8 cellular contexts compared by ENCODE assay signal in the genomic region with DNA sequence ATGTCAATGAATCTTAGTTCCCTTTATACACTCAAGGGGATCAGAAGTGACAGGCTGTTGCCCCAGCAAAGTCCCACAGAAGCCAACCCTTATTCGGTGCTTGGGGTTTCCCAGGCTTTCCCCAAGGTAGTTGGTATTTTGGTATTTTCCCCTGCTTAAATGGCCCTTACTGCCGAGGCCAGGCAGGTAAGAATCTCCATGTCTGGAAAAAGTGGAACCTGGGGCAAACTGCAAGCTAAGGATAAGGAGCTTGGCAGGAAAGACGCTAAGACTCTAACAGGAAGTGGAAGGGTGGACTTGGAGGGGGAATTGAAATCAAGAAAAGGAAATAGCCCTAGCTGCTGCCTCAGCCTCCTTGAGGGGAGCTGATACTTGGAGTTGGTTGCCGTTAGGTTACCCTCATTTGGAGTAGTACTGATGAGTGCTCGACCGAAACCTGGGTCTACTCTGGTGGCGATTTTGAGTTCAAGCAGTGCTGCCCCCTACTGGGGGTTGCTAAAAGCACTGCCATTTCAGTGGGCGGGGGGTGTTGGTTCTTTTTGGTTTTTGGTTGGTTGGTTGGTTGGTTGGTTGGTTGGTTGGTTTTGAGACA. TPM values are rescaled to one million over a fixed set of nuclear protein-coding genes. Genes with fewer than 3 reads are reported as not detected.
DNase-seq lines count a peak whose midpoint lies in the region; ATAC-seq and TF ChIP-seq lines count a peak whose summit lies in the region.

No MANE protein-coding gene starts in this region.

- H2AFZ ChIP-seq in OCI-LY7 (ENCODE audit: low read length), result no peak overlapping the region

- peaks cover 1% of the 10 kb centered on the region for H3K9me3 Mint-ChIP-seq in glutamatergic neuron (ENCODE audit: unreplicated experiment)

- no peaks in the 10 kb centered on the region for H3K36me3 Mint-ChIP-seq in glutamatergic neuron (ENCODE audit: unreplicated experiment)

- H3K4me1 ChIP-seq in OCI-LY7 (ENCODE audit: insufficient read depth, low read length, poor library complexity, severe bottlenecking), result peaks cover 46% of the 10 kb centered on the region

- H4K20me1 ChIP-seq in OCI-LY7 (ENCODE audit: insufficient read depth, low read length), result no peaks in the 10 kb centered on the region

- H3K79me2 ChIP-seq in OCI-LY7 (ENCODE audit: insufficient read depth, low read depth, low read length), result no peaks in the 10 kb centered on the region

- no peak overlapping the region for H3K27ac Mint-ChIP-seq in glutamatergic neuron (ENCODE audit: unreplicated experiment)

- H3K27ac ChIP-seq in OCI-LY7 (ENCODE audit: low read depth, low read length, poor library complexity, severe bottlenecking), result peak overlapping the region; percentile 71

- no peak overlapping the region for H3K4me3 Mint-ChIP-seq in glutamatergic neuron (ENCODE audit: unreplicated experiment)

- H3K4me2 ChIP-seq in OCI-LY7 (ENCODE audit: low read length), result peak overlapping the region; percentile 33

- peaks cover 28% of the 10 kb centered on the region for H3K4me1 Mint-ChIP-seq in glutamatergic neuron (ENCODE audit: low read depth, unreplicated experiment)

- CTCF ChIA-PET in OCI-LY7 (lab: Charles Lee; ENCODE audit: unreplicated experiment), result interaction anchor here (1.0 to 1.4 kb wide), 2 partner anchors 27 to 30 kb away, joined by 3 to 5 read pairs; no protein-coding TSS in a partner anchor

- peak; percentile 20 for DNase-seq in NCI-H2196 (lab: John Stamatoyannopoulos, UW; ENCODE audit: unreplicated experiment)
- no peak for DNase-seq in NCI-H2196 treated with DMSO at 0.1 percent for 48 hours (lab: John Stamatoyannopoulos, UW; ENCODE audit: unreplicated experiment)
- peak; percentile 84 for DNase-seq in OCI-LY7 (ENCODE audit: low spot score)
- DNase-seq in activated T-helper 1 cell treated with Interleukin-2 at 50 U/mL for 16 hours (ENCODE audit: low read depth), result peak; percentile 50
- peak; percentile 46 for DNase-seq in glutamatergic neuron
- DNase-seq in stimulated activated CD4-positive, alpha-beta T cell treated with anti-CD3 and anti-CD28 coated beads, Interleukin-1b, Interleukin-23, amount 100 ng/mL, for 4 hours (ENCODE audit: low read depth in 2 of 2), result peak; percentile 38 to 66

- H3K27me3 Mint-ChIP-seq in glutamatergic neuron (ENCODE audit: unreplicated experiment), result peaks cover 12% of the 10 kb centered on the region

- TF ChIP-seq CTCF in OCI-LY7 (conservative IDR thresholded peaks at IDR 0.05; ENCODE audit: low read length) (peak; percentile 81), glutamatergic neuron (IDR thresholded peaks at IDR 0.05; ENCODE audit: partially characterized antibody, unreplicated experiment) (peak; percentile 66)

- no peaks in the 10 kb centered on the region for H3K9me2 ChIP-seq in OCI-LY7 (ENCODE audit: insufficient read depth, low read length)

- H3K36me3 ChIP-seq in OCI-LY7 (ENCODE audit: insufficient read depth, low read length), result peaks cover 45% of the 10 kb centered on the region

- intact Hi-C loops in OCI-LY7 (cut with micrococcal nuclease; ENCODE audit: unreplicated experiment), result loop anchor here (1.0 to 2.0 kb wide), 3 partner anchors 39 to 89 kb away; no protein-coding TSS in a partner anchor

- POLR2A ChIA-PET in OCI-LY7 (lab: Charles Lee), result interaction anchor here (0.6 to 1.1 kb wide), 5 partner anchors 10 to 464 kb away, joined by 3 to 8 read pairs (median 4); no protein-coding TSS in a partner anchor

- TSS peak; percentile 46 for BruUV-seq in OCI-LY7 (replicated peaks; lab: Mats Ljungman, UMichigan)

- H3K4me3 ChIP-seq in OCI-LY7 (ENCODE audit: low read depth, low read length, poor library complexity, severe bottlenecking), result no peak overlapping the region

- ATAC-seq in HG02852 (IDR thresholded peaks at IDR 0.05; ENCODE audit: unreplicated experiment), result peak; percentile 75
- no peak for ATAC-seq in HG02840 (IDR thresholded peaks at IDR 0.05; ENCODE audit: low FRiP score, unreplicated experiment)

- H3K9me3 ChIP-seq in OCI-LY7 (ENCODE audit: low read length), result no peaks in the 10 kb centered on the region

RNA-seq across cellular contexts. Expression of gene GPBAR1, which starts 3.3 kb away (rescaled TPM):
- 0.22 TPM in 1 of 2 replicates, not detected in the other for total RNA-seq in OCI-LY7 (2014; rRNA removed; shearing (Covaris generic))
- total RNA-seq in OCI-LY7 (2022) (0.40 and 0.44 TPM in 2 replicates), glutamatergic neuron (ENCODE audit: unreplicated experiment) (1.6 TPM)

RNA-seq across cellular contexts. Expression of gene AAMP, which starts 12.5 kb away (rescaled TPM):
- total RNA-seq in OCI-LY7 (2014; rRNA removed; shearing (Covaris generic)), result 97.0 and 136 TPM in 2 replicates
- total RNA-seq in OCI-LY7 (2022) (59.7 and 68.7 TPM in 2 replicates), glutamatergic neuron (ENCODE audit: unreplicated experiment) (64.6 TPM)

RNA-seq across cellular contexts. Expression of gene PNKD, which starts 12.8 kb away (rescaled TPM):
- 65.9 and 66.3 TPM in 2 replicates for total RNA-seq in OCI-LY7 (2014; rRNA removed; shearing (Covaris generic))
- total RNA-seq in OCI-LY7 (2022), result 62.2 and 74.5 TPM in 2 replicates
- 44.2 TPM for total RNA-seq in glutamatergic neuron (ENCODE audit: unreplicated experiment)

RNA-seq across cellular contexts. Expression of gene TMBIM1, which starts 34.8 kb away (rescaled TPM):
- total RNA-seq in OCI-LY7 (2014; rRNA removed; shearing (Covaris generic)), result 18.9 and 30.3 TPM in 2 replicates
- total RNA-seq in OCI-LY7 (2022) (26.9 and 27.6 TPM in 2 replicates), glutamatergic neuron (ENCODE audit: unreplicated experiment) (1.8 TPM)

RNA-seq across cellular contexts. Expression of gene ARPC2, which starts 40.5 kb away (rescaled TPM):
- 257 and 264 TPM in 2 replicates for total RNA-seq in OCI-LY7 (2014; rRNA removed; shearing (Covaris generic))
- total RNA-seq in OCI-LY7 (2022) (512 and 545 TPM in 2 replicates), glutamatergic neuron (ENCODE audit: unreplicated experiment) (207 TPM)
